25 cellular contexts compared by ENCODE assay signal in genomic region chrX:31884535-31884934, GRCh38.
"Had no signal": no experiment of that assay in that cellular context is flagged by ENCODE, and none has a peak within 500 bp of the region (broad histone marks: within the 10 kb centered on the region; RNA-seq: fewer than 3 reads in every experiment).

No MANE protein-coding gene starts in this region.

- H3K27ac ChIP-seq: left ventricle myocardium inferior, ovary, prostate gland, sigmoid colon, spleen, suprapubic skin, thoracic aorta, tibial artery, upper lobe of right lung had no signal

- H3K36me3 ChIP-seq: left ventricle myocardium inferior, ovary, prostate gland, sigmoid colon, spleen, suprapubic skin, thoracic aorta, tibial artery, upper lobe of right lung had no signal

- H3K4me3 ChIP-seq: left ventricle myocardium inferior, lung, ovary, prostate gland, sigmoid colon, spleen, suprapubic skin, thoracic aorta, tibial artery, upper lobe of right lung had no signal

- H3K9me3 ChIP-seq: left ventricle myocardium inferior, ovary, prostate gland, sigmoid colon, spleen, suprapubic skin, thoracic aorta, tibial artery, upper lobe of right lung had no signal

- DNase-seq: hippocampal formation; left ventricle myocardium inferior; mesendoderm; naive thymus-derived CD4-positive, alpha-beta T cell; ovary; retina; right cardiac atrium; sigmoid colon; small intestine; spleen; stimulated activated CD4-positive, alpha-beta T cell treated with anti-CD3 and anti-CD28 coated beads, Interleukin-4, amount 100 ng/mL, for 24 hours; stimulated activated naive CD4-positive, alpha-beta T cell; tibial artery; trophoblast cell; upper lobe of right lung had no signal

- H3K9me3 Mint-ChIP-seq: natural killer cell treated with Interleukin-12 subunit alpha and Interleukin-12 subunit beta and Interleukin-15 and Interleukin-18, amount 100 ng/mL, for 72 hours; stimulated activated naive CD8-positive, alpha-beta T cell treated with anti-CD3 and anti-CD28 coated beads, Interleukin-15, Interleukin-2, amounts not matched to agents 100 ng/mL and 50 ng/mL, for 24 hours had no signal

- H3K4me3 Mint-ChIP-seq: mesothelial cell of epicardium; naive thymus-derived CD4-positive, alpha-beta T cell; natural killer cell treated with Interleukin-12 subunit alpha and Interleukin-12 subunit beta and Interleukin-15 and Interleukin-18, amount 100 ng/mL, for 72 hours; stimulated activated effector memory CD8-positive, alpha-beta T cell treated with anti-CD3 and anti-CD28 coated beads, Interleukin-12 subunit alpha, Interleukin-12 subunit beta, amount 100 ng/mL, for 72 hours; stimulated activated naive CD8-positive, alpha-beta T cell treated with anti-CD3 and anti-CD28 coated beads, Interleukin-15, Interleukin-2, amounts not matched to agents 100 ng/mL and 50 ng/mL, for 24 hours had no signal

- H3K4me1 Mint-ChIP-seq: mesothelial cell of epicardium; naive thymus-derived CD4-positive, alpha-beta T cell; stimulated activated effector memory CD8-positive, alpha-beta T cell treated with anti-CD3 and anti-CD28 coated beads, Interleukin-12 subunit alpha, Interleukin-12 subunit beta, amount 100 ng/mL, for 72 hours had no signal

- ATAC-seq: naive thymus-derived CD4-positive, alpha-beta T cell; natural killer cell treated with Interleukin-12 subunit alpha and Interleukin-12 subunit beta and Interleukin-15 and Interleukin-18, amount 100 ng/mL, for 72 hours; right cardiac atrium; stimulated activated effector memory CD8-positive, alpha-beta T cell treated with anti-CD3 and anti-CD28 coated beads, Interleukin-12 subunit alpha, Interleukin-12 subunit beta, amount 100 ng/mL, for 72 hours; upper lobe of right lung had no signal

- H3K36me3 Mint-ChIP-seq: naive thymus-derived CD4-positive, alpha-beta T cell; natural killer cell treated with Interleukin-12 subunit alpha and Interleukin-12 subunit beta and Interleukin-15 and Interleukin-18, amount 100 ng/mL, for 72 hours; stimulated activated effector memory CD8-positive, alpha-beta T cell treated with anti-CD3 and anti-CD28 coated beads, Interleukin-12 subunit alpha, Interleukin-12 subunit beta, amount 100 ng/mL, for 72 hours had no signal

- H3K4me1 ChIP-seq: left ventricle myocardium inferior, prostate gland, sigmoid colon, spleen, suprapubic skin, upper lobe of right lung had no signal

- H3K27me3 ChIP-seq: sigmoid colon, suprapubic skin, tibial artery, upper lobe of right lung had no signal

- H3K27me3 Mint-ChIP-seq: naive thymus-derived CD4-positive, alpha-beta T cell; natural killer cell treated with Interleukin-12 subunit alpha and Interleukin-12 subunit beta and Interleukin-15 and Interleukin-18, amount 100 ng/mL, for 72 hours; stimulated activated naive CD8-positive, alpha-beta T cell treated with anti-CD3 and anti-CD28 coated beads, Interleukin-15, Interleukin-2, amounts not matched to agents 100 ng/mL and 50 ng/mL, for 24 hours had no signal

- H3K27ac Mint-ChIP-seq: mesothelial cell of epicardium; naive thymus-derived CD4-positive, alpha-beta T cell; natural killer cell treated with Interleukin-12 subunit alpha and Interleukin-12 subunit beta and Interleukin-15 and Interleukin-18, amount 100 ng/mL, for 72 hours; stimulated activated effector memory CD8-positive, alpha-beta T cell treated with anti-CD3 and anti-CD28 coated beads, Interleukin-12 subunit alpha, Interleukin-12 subunit beta, amount 100 ng/mL, for 72 hours; stimulated activated naive CD8-positive, alpha-beta T cell treated with anti-CD3 and anti-CD28 coated beads, Interleukin-15, Interleukin-2, amounts not matched to agents 100 ng/mL and 50 ng/mL, for 24 hours had no signal

- FAIRE-seq: keratinocyte, small intestine, urothelium cell line had no signal
